Comparison of ENCODE assay signal across 34 cellular contexts in the genomic region with DNA sequence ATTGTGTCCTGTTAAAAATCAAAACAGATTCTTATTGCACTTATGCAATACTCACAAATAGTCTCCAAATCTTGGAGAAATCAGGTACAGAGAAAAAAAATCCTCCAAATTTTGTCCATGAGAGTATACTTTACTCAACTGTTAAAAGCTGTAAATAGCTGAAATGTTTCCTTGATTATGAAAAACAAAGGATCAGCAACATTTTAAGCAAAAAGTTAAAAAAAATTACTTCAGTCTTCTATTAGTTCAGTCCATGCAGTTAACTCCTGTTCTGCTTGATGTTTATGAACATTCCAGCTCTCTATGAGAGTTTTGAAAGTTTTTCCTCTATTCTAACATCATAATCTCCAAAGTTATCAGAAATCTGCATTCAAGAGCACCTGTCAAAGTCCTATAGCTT. TPM values are rescaled to one million over a fixed set of nuclear protein-coding genes. Genes with fewer than 3 reads are reported as not detected.
"Had no signal": no experiment of that assay in that cellular context is flagged by ENCODE, and none has a peak within 500 bp of the region (broad histone marks: within the 10 kb centered on the region; RNA-seq: fewer than 3 reads in every experiment).

No MANE protein-coding gene starts in this region.

- H3K9me3 ChIP-seq: adrenal gland, body of pancreas had no signal

- H3K27ac ChIP-seq: adrenal gland, ascending aorta, body of pancreas, brain microvascular endothelial cell, breast epithelium, cardiac muscle cell had no signal

- ATAC-seq: activated naive CD4-positive, alpha-beta T cell treated with anti-CD3 and anti-CD28 coated beads, Interleukin-2, amount 50 U/mL, for 72 hours; activated naive CD8-positive, alpha-beta T cell treated with anti-CD3 and anti-CD28 coated beads, Interleukin-2, amount 50 U/mL, for 24 hours; activated T-cell treated with anti-CD3 and anti-CD28 coated beads, Interleukin-2, amount 50 U/mL, for 4 hours; activated T-cell treated with anti-CD3 and anti-CD28 coated beads, Interleukin-2, amount 50 U/mL, for 72 hours; activated T-helper 17 cell treated with anti-CD3 and anti-CD28 coated beads, Interleukin-2, amount 50 U/mL, for 72 hours; body of pancreas had no signal

- H3K27me3 ChIP-seq: adrenal gland, ascending aorta, body of pancreas, brain microvascular endothelial cell, breast epithelium, cardiac muscle cell had no signal

- H3K4me3 ChIP-seq: adrenal gland, ascending aorta, body of pancreas, breast epithelium, cardiac muscle cell had no signal

- H3K4me1 ChIP-seq: adrenal gland, ascending aorta, body of pancreas, breast epithelium had no signal

- H3K36me3 ChIP-seq: adrenal gland, ascending aorta, brain microvascular endothelial cell, breast epithelium, cardiac muscle cell had no signal

- DNase-seq: activated effector memory CD4-positive, alpha-beta T cell treated with anti-CD3 and anti-CD28 coated beads, Interleukin-2, amount 50 U/mL, for 16 hours; activated effector memory CD4-positive, alpha-beta T cell treated with Interleukin-2 at 50 U/mL for 16 hours; activated gamma-delta T cell; activated gamma-delta T cell treated with Interleukin-2 at 50 U/mL for 16 hours; activated naive CD4-positive, alpha-beta T cell; activated naive CD4-positive, alpha-beta T cell treated with anti-CD3 and anti-CD28 coated beads for 36 hours; activated naive CD4-positive, alpha-beta T cell treated with anti-CD3 and anti-CD28 coated beads, Interleukin-2, amount 10 ng/mL, durations not matched to agents 7 days and 5 days; activated naive CD4-positive, alpha-beta T cell treated with anti-CD3 and anti-CD28 coated beads, Interleukin-2, amount 50 U/mL, for 16 hours; activated naive CD4-positive, alpha-beta T cell treated with Interleukin-2 at 50 U/mL for 16 hours; activated naive CD8-positive, alpha-beta T cell treated with anti-CD3 and anti-CD28 coated beads for 36 hours; activated naive CD8-positive, alpha-beta T cell treated with anti-CD3 and anti-CD28 coated beads, Interleukin-2, amount 10 ng/mL, durations not matched to agents 7 days and 5 days; activated naive CD8-positive, alpha-beta T cell treated with anti-CD3 and anti-CD28 coated beads, Interleukin-2, amount 50 U/mL, for 24 hours; activated T-cell treated with anti-CD3 and anti-CD28 coated beads, Interleukin-2, amount 50 U/mL, for 4 hours; activated T-cell treated with anti-CD3 and anti-CD28 coated beads, Interleukin-2, amount 50 U/mL, for 48 hours; activated T-cell treated with anti-CD3 and anti-CD28 coated beads, Interleukin-2, amount 50 U/mL, for 72 hours; adrenal gland; amniotic stem cell; amygdala; anterior cingulate cortex; aorta; body of pancreas; brain microvascular endothelial cell; caudate nucleus; central memory CD4-positive, alpha-beta T cell; cerebellar nuclear complex had no signal

RNA-seq across cellular contexts. Expression of gene ZNF80, which starts 22.8 kb away (rescaled TPM):
- total RNA-seq: adrenal gland, astrocyte, body of pancreas, bronchial epithelial cell, cardiac muscle cell, cardiac septum, chondrocyte had no signal
- polyA plus RNA-seq: aorta, cardiac muscle cell had no signal

RNA-seq across cellular contexts. Expression of gene TIGIT, which starts 33.7 kb away (rescaled TPM):
- total RNA-seq: ascending aorta, astrocyte, body of pancreas, bronchial epithelial cell, cardiac muscle cell, chondrocyte had no signal
- polyA plus RNA-seq: cardiac muscle cell had no signal
